In genomic region chr10:99708428-99709010, GRCh38 we compare ENCODE assay signal across 22 cellular contexts. TPM values are rescaled to one million over a fixed set of nuclear protein-coding genes. Genes with fewer than 3 reads are reported as not detected.
DNase-seq lines count a peak whose midpoint lies in the region; ATAC-seq, FAIRE-seq and TF ChIP-seq lines count a peak whose summit lies in the region.
"Had no signal": no experiment of that assay in that cellular context is flagged by ENCODE, and none has a peak within 500 bp of the region (broad histone marks: within the 10 kb centered on the region; RNA-seq: fewer than 3 reads in every experiment).

No MANE protein-coding gene starts in this region.

- H3K4me1 Mint-ChIP-seq in MCF 10A (ENCODE audit: insufficient read depth, unreplicated experiment) (peaks cover 8% of the 10 kb centered on the region), endothelial cell (ENCODE audit: unreplicated experiment) (no peaks in the 10 kb centered on the region)

- POLR2A ChIA-PET in MCF 10A (lab: Yijun Ruan, JAX) (interaction anchor here (0.8 to 2.8 kb wide), 7 partner anchors 12 to 278 kb away, joined by 3 to 13 read pairs (median 4); partner anchors contain the start of genes COX15 and CUTC), K562 (lab: Yijun Ruan, JAX) (interaction anchor here (0.6 to 0.8 kb wide), 3 partner anchors 146 to 278 kb away, joined by 3 read pairs; partner anchors contain the start of gene GOT1)

- H3K27me3 Mint-ChIP-seq in MCF 10A (ENCODE audit: insufficient read depth, unreplicated experiment) (no peaks in the 10 kb centered on the region), endothelial cell (ENCODE audit: unreplicated experiment) (no peaks in the 10 kb centered on the region)
- H3K27me3 Mint-ChIP-seq: activated CD4-positive, alpha-beta T cell treated with anti-CD3 and anti-CD28 coated beads for 36 hours; stimulated activated naive B cell treated with anti-CD40 and anti-IgM and Interleukin-4, amounts not matched to agents 10 μg/mL and 1 μg/mL and 100 μg/mL, for 72 hours had no signal

- H3K4me2 ChIP-seq in K562 (ENCODE audit: insufficient read depth, low read length) (no peak overlapping the region), keratinocyte (ENCODE audit: control insufficient read depth, extremely low read depth, insufficient read depth, low read depth, low read length) (no peak overlapping the region)

- TF ChIP-seq CTCF in MCF 10A (IDR thresholded peaks at IDR 0.05; ENCODE audit: unreplicated experiment): no peak
- no peak for TF ChIP-seq CTCF in breast epithelium (IDR thresholded peaks at IDR 0.05)
- TF ChIP-seq CTCF in K562 (IDR thresholded peaks at IDR 0.05 in 2 of 3, conservative IDR thresholded peaks at IDR 0.05 in 1 of 3; ENCODE audit: insufficient read depth in 2 of 3, low read depth in 1 of 3, low read length in 3 of 3): no peak
- TF ChIP-seq CTCF in keratinocyte (optimal IDR thresholded peaks at IDR 0.05 in 1 of 3, IDR thresholded peaks at IDR 0.05 in 1 of 3, conservative IDR thresholded peaks at IDR 0.05 in 1 of 3; ENCODE audit: extremely low read depth in 1 of 3, insufficient read depth in 2 of 3, low read length in 3 of 3): no peak
- TF ChIP-seq CTCF in vagina (IDR thresholded peaks at IDR 0.05): no peak
- no peak for TF ChIP-seq CTCF in endothelial cell (IDR thresholded peaks at IDR 0.05; ENCODE audit: unreplicated experiment)
- TF ChIP-seq CTCF in BE2C (IDR thresholded peaks at IDR 0.05; ENCODE audit: low read depth, low read length): no peak

- H3K79me2 ChIP-seq in K562 (ENCODE audit: control insufficient read depth, insufficient read depth, low read length) (no peaks in the 10 kb centered on the region), keratinocyte (ENCODE audit: control insufficient read depth, insufficient read depth, low read length) (no peaks in the 10 kb centered on the region)

- H2AFZ ChIP-seq in K562 (ENCODE audit: low read depth, low read length): peak overlapping the region; percentile 22; the same call in 1 of the 2 replicates
- H2AFZ ChIP-seq in keratinocyte (ENCODE audit: control insufficient read depth, low read length): no peak overlapping the region

- H3K27ac Mint-ChIP-seq in MCF 10A (ENCODE audit: low read depth, unreplicated experiment) (peak overlapping the region; percentile 70), endothelial cell (ENCODE audit: unreplicated experiment) (no peak overlapping the region)
- H3K27ac Mint-ChIP-seq: activated CD4-positive, alpha-beta T cell treated with anti-CD3 and anti-CD28 coated beads for 36 hours; stimulated activated naive B cell treated with anti-CD40 and anti-IgM and Interleukin-4, amounts not matched to agents 10 μg/mL and 1 μg/mL and 100 μg/mL, for 72 hours had no signal

- TF ChIP-seq POLR2A in breast epithelium (IDR thresholded peaks at IDR 0.05): no peak
- no peak for TF ChIP-seq POLR2A in K562 (conservative IDR thresholded peaks at IDR 0.05)
- no peak for TF ChIP-seq POLR2A in vagina (IDR thresholded peaks at IDR 0.05)

- intact Hi-C loops in MCF 10A (cut with micrococcal nuclease) (no loop called here), breast epithelium (cut with DNase I; ENCODE audit: low total_unique reads) (no loop called here), K562 (cut with micrococcal nuclease) (no loop called here), vagina (cut with DNase I) (no loop called here)

- dilution Hi-C loops in keratinocyte (cut with MboI; ENCODE audit: extremely low pct_ligation_motif_present, low sequenced_read_pairs): no loop called here

- DNase-seq in MCF 10A (ENCODE audit: unreplicated experiment) (no peak), breast epithelium (ENCODE audit: low spot score in 2 of 2) (no peak), K562 (ENCODE audit: extremely low read depth in 1 of 4, low spot score in 3 of 4) (peak in 2 of 4 experiments; percentile 40 to 54), keratinocyte (ENCODE audit: low read depth, low spot score) (no peak), vagina (ENCODE audit: extremely low spot score in 2 of 2) (no peak), endothelial cell (ENCODE audit: low spot score) (no peak), D341Med (ENCODE audit: low spot score) (no peak), BE2C (no peak)
- DNase-seq: activated CD4-positive, alpha-beta T cell treated with anti-CD3 and anti-CD28 coated beads for 36 hours; activated CD8-positive, alpha-beta memory T cell treated with anti-CD3 and anti-CD28 coated beads, Interleukin-2, amount 50 U/mL, for 48 hours; body of pancreas; Calu3; dermis blood vessel endothelial cell; GDM1; Kasumi-1; NCI-H1417 treated with DMSO at 0.1 percent for 48 hours; posterior cingulate gyrus; SHP77; stimulated activated naive B cell treated with anti-CD40 and anti-IgM and Interleukin-4, amounts not matched to agents 10 μg/mL and 1 μg/mL and 100 μg/mL, for 72 hours had no signal

- TF ChIP-seq RAD21 in K562 (CRISPR knock-in tag; conservative IDR thresholded peaks at IDR 0.05 in 1 of 2, IDR thresholded peaks at IDR 0.05 in 1 of 2): no peak

- H3K9me3 ChIP-seq in breast epithelium (no peaks in the 10 kb centered on the region), K562 (replicated peaks; ENCODE audit: control insufficient read depth, insufficient read depth, low read depth, low read length) (no peaks in the 10 kb centered on the region), keratinocyte (ENCODE audit: control insufficient read depth, low read depth, low read length) (no peaks in the 10 kb centered on the region), vagina (no peaks in the 10 kb centered on the region), BE2C (no peaks in the 10 kb centered on the region)
- H3K9me3 ChIP-seq: body of pancreas had no signal

- in situ Hi-C loops in K562 (cut with MboI): loop anchor here (25.0 kb wide), 1 partner anchor 271 kb away; the partner anchor contains the start of gene GOT1

- CTCF ChIA-PET in MCF 10A (lab: Yijun Ruan, JAX): interaction anchor here (0.6 to 2.6 kb wide), 9 partner anchors 11 to 273 kb away, joined by 3 to 13 read pairs (median 5); partner anchors contain the start of genes COX15 and CUTC
- CTCF ChIA-PET in K562 (lab: Yijun Ruan, JAX; ENCODE audit: low intra/inter-chr PET ratio): no interaction called here

- no peaks in the 10 kb centered on the region for H3K27me3 ChIP-seq in breast epithelium
- H3K27me3 ChIP-seq in K562 (ENCODE audit: control insufficient read depth in 2 of 2, insufficient read depth in 2 of 2, low read length in 2 of 2): no peaks in the 10 kb centered on the region
- no peaks in the 10 kb centered on the region for H3K27me3 ChIP-seq in keratinocyte (ENCODE audit: control insufficient read depth, extremely low read depth, insufficient read depth, low read length)
- no peaks in the 10 kb centered on the region for H3K27me3 ChIP-seq in vagina
- no peaks in the 10 kb centered on the region for H3K27me3 ChIP-seq in BE2C
- H3K27me3 ChIP-seq: body of pancreas had no signal

- H3K9ac ChIP-seq in K562 (ENCODE audit: insufficient read depth in 1 of 2, low read depth in 2 of 2, low read length in 2 of 2) (peak overlapping the region in 1 of 2 experiments; percentile 33; a peak in 1 of 4 replicates), keratinocyte (ENCODE audit: control insufficient read depth, extremely low read depth, insufficient read depth, low read length) (peak overlapping the region; percentile 13)

- H3K36me3 ChIP-seq in breast epithelium: peaks cover 6% of the 10 kb centered on the region
- peaks cover 51% of the 10 kb centered on the region; the same call in 2 of the 3 replicates for H3K36me3 ChIP-seq in K562 (ENCODE audit: control insufficient read depth, insufficient read depth, low read length)
- H3K36me3 ChIP-seq in keratinocyte (ENCODE audit: control insufficient read depth in 2 of 2, extremely low read depth in 1 of 2, insufficient read depth in 2 of 2, low read length in 2 of 2): peaks cover 24 to 35% of the 10 kb centered on the region in 2 experiments
- H3K36me3 ChIP-seq in vagina: peaks cover 0 to 15% of the 10 kb centered on the region in 2 donors
- peaks cover 5% of the 10 kb centered on the region; the same call in 1 of the 2 replicates for H3K36me3 ChIP-seq in BE2C

- H4K20me1 ChIP-seq in K562 (replicated peaks; ENCODE audit: control insufficient read depth, insufficient read depth, low read length): no peaks in the 10 kb centered on the region
- no peaks in the 10 kb centered on the region for H4K20me1 ChIP-seq in keratinocyte (ENCODE audit: control insufficient read depth, extremely low read depth, insufficient read depth, low read length)

- peak; percentile 84 for ATAC-seq in K562
- ATAC-seq: activated CD4-positive, alpha-beta T cell treated with anti-CD3 and anti-CD28 coated beads for 36 hours; body of pancreas; left lobe of liver; stimulated activated naive B cell treated with anti-CD40 and anti-IgM and Interleukin-4, amounts not matched to agents 10 μg/mL and 1 μg/mL and 100 μg/mL, for 72 hours had no signal

- WGBS in K562 (ENCODE audit: insufficient coverage, low coverage, missing lambda C conversion rate): 0% methylated on average over 1 of the region's 1 CpG

- H3K4me3 Mint-ChIP-seq in MCF 10A (ENCODE audit: unreplicated experiment) (no peak overlapping the region), endothelial cell (ENCODE audit: unreplicated experiment) (no peak overlapping the region)
- H3K4me3 Mint-ChIP-seq: activated CD4-positive, alpha-beta T cell treated with anti-CD3 and anti-CD28 coated beads for 36 hours; stimulated activated naive B cell treated with anti-CD40 and anti-IgM and Interleukin-4, amounts not matched to agents 10 μg/mL and 1 μg/mL and 100 μg/mL, for 72 hours had no signal

- BruUV-seq in MCF 10A (replicated peaks; lab: Mats Ljungman, UMichigan): no TSS peak
- no TSS peak for BruUV-seq in K562 (replicated peaks; lab: Mats Ljungman, UMichigan)

- peak; percentile 77 for TF ChIP-seq EP300 in K562 (IDR thresholded peaks at IDR 0.05; ENCODE audit: low read length)

- H3K9me3 Mint-ChIP-seq in MCF 10A (ENCODE audit: unreplicated experiment) (no peaks in the 10 kb centered on the region), endothelial cell (ENCODE audit: unreplicated experiment) (no peaks in the 10 kb centered on the region)
- H3K9me3 Mint-ChIP-seq: stimulated activated naive B cell treated with anti-CD40 and anti-IgM and Interleukin-4, amounts not matched to agents 10 μg/mL and 1 μg/mL and 100 μg/mL, for 72 hours had no signal

- H3K36me3 Mint-ChIP-seq in MCF 10A (ENCODE audit: insufficient read depth, unreplicated experiment): peaks cover 85% of the 10 kb centered on the region
- no peaks in the 10 kb centered on the region for H3K36me3 Mint-ChIP-seq in endothelial cell (ENCODE audit: low read depth, unreplicated experiment)

- H3K9me1 ChIP-seq in K562 (ENCODE audit: control insufficient read depth, insufficient read depth, low read length) (no peaks in the 10 kb centered on the region), keratinocyte (ENCODE audit: control insufficient read depth, extremely low read depth, insufficient read depth, low read length) (no peaks in the 10 kb centered on the region)

- H3K4me3 ChIP-seq in breast epithelium (no peak overlapping the region), K562 (no peak overlapping the region), keratinocyte (ENCODE audit: control insufficient read depth in 2 of 3, extremely low read depth in 1 of 3, insufficient read depth in 2 of 3, low read depth in 1 of 3, low read length in 3 of 3) (no peak overlapping the region), vagina (no peak overlapping the region), BE2C (ENCODE audit: low read depth, low read length) (no peak overlapping the region)
- H3K4me3 ChIP-seq: body of pancreas had no signal

- FAIRE-seq in K562 (lab: Jason Lieb, UNC): peak; percentile 83
- no peak for FAIRE-seq in keratinocyte (lab: Jason Lieb, UNC)
- FAIRE-seq: A204.1, H1 had no signal

- H3K27ac ChIP-seq in breast epithelium: no peak overlapping the region
- H3K27ac ChIP-seq in K562 (ENCODE audit: extremely low read depth, low read depth, low read length): peak overlapping the region; percentile 85
- no peak overlapping the region for H3K27ac ChIP-seq in keratinocyte (ENCODE audit: control insufficient read depth, insufficient read depth, low read length)
- H3K27ac ChIP-seq in vagina: peak overlapping the region; percentile 61
- H3K27ac ChIP-seq: body of pancreas had no signal

- H3K4me1 ChIP-seq in breast epithelium: no peaks in the 10 kb centered on the region
- peaks cover 0 to 31% of the 10 kb centered on the region in 2 experiments; a peak in 3 of 5 replicates for H3K4me1 ChIP-seq in K562 (replicated peaks in 1 of 2; ENCODE audit: control insufficient read depth in 2 of 2, insufficient read depth in 2 of 2, low read length in 2 of 2)
- peaks cover 15% of the 10 kb centered on the region for H3K4me1 ChIP-seq in keratinocyte (ENCODE audit: control insufficient read depth, extremely low read depth, insufficient read depth, low read length)
- peaks cover 26% of the 10 kb centered on the region for H3K4me1 ChIP-seq in vagina
- H3K4me1 ChIP-seq in BE2C: no peaks in the 10 kb centered on the region
- H3K4me1 ChIP-seq: body of pancreas had no signal

RNA-seq across cellular contexts. Expression of gene COX15, which starts 23.4 kb away (rescaled TPM):
- 50.7 and 55.3 TPM in 2 replicates for total RNA-seq in MCF 10A (2022)
- total RNA-seq in breast epithelium: 10 to 100 TPM; 28.2 to 38.3 (median 32.2) TPM
- 12.4 and 24.7 TPM in 2 replicates for total RNA-seq in K562 (2011; cell fraction: chromatin; rRNA removed; ENCODE audit: low replicate concordance)
- 10.5 and 11.8 TPM in 2 replicates for total RNA-seq in K562 (2011; cell fraction: nucleolus; rRNA removed)
- total RNA-seq in K562 (2011; cell fraction: nucleoplasm; rRNA removed): 16.9 and 26.6 TPM in 2 replicates
- total RNA-seq in K562 (2014; rRNA removed): 18.2 and 20.0 TPM in 2 replicates
- 23.7 and 25.4 TPM in 2 replicates for total RNA-seq in K562 (2014; rRNA removed; fragmentation: Illumina TruSeq; extraction: Trizol)
- 18.1 and 19.1 TPM in 2 replicates for total RNA-seq in K562 (2015; rRNA removed; fragmentation: Illumina TruSeq; extraction: Trizol)
- 26.5 and 28.2 TPM in 2 replicates for total RNA-seq in K562 (2021)
- polyA plus RNA-seq in K562 (2011; rRNA removed): 19.1 and 23.9 TPM in 2 replicates
- polyA plus RNA-seq in K562 (2011; cell fraction: cytosol; rRNA removed): 9.2 and 12.2 TPM in 2 replicates
- polyA plus RNA-seq in K562 (2011; cell fraction: nucleus; rRNA removed): 15.9 and 17.6 TPM in 2 replicates
- polyA plus RNA-seq in K562 (2012): 22.1 and 23.4 TPM in 2 replicates
- polyA plus RNA-seq in K562 (2014; fragmentation: Illumina TruSeq; extraction: Trizol): 24.4 and 25.7 TPM in 2 replicates
- 10 to 100 TPM; 44.4 to 45.1 TPM for polyA plus RNA-seq in K562 (2014; fragmentation: Nextera tagmentation; extraction: Ambion mirVana)
- 15.0 and 17.4 TPM in 2 replicates for polyA plus RNA-seq in K562 (2014; rRNA removed)
- 16.1 and 23.9 TPM in 2 replicates for polyA minus RNA-seq in K562 (2011; rRNA and poly(A)+ RNA removed)
- 9.1 and 12.5 TPM in 2 replicates for polyA minus RNA-seq in K562 (2011; cell fraction: cytosol; rRNA and poly(A)+ RNA removed)
- 5.3 and 6.4 TPM in 2 replicates for polyA minus RNA-seq in K562 (2011; cell fraction: nucleus; rRNA and poly(A)+ RNA removed)
- polyA plus RNA-seq in keratinocyte: 16.8 to 28.4 TPM (median 27.1 TPM) in 3 replicates
- polyA plus RNA-seq in keratinocyte (2011; ENCODE audit: low read depth): 5.2 TPM
- polyA plus RNA-seq in keratinocyte (2011; cell fraction: cytosol; rRNA removed): 16.2 and 20.0 TPM in 2 replicates
- polyA plus RNA-seq in keratinocyte (2011; cell fraction: nucleus; rRNA removed): 21.1 and 22.9 TPM in 2 replicates
- 13.9 and 25.0 TPM in 2 replicates for polyA plus RNA-seq in keratinocyte (2012; ENCODE audit: low replicate concordance)
- polyA minus RNA-seq in keratinocyte: 12.0 to 21.9 TPM (median 15.9 TPM) in 3 replicates
- 11.1 TPM for polyA minus RNA-seq in keratinocyte (2011; cell fraction: cytosol; rRNA and poly(A)+ RNA removed)
- 6.9 and 14.4 TPM in 2 replicates for polyA minus RNA-seq in keratinocyte (2011; cell fraction: nucleus; rRNA and poly(A)+ RNA removed)
- 19.2 TPM for total RNA-seq in vagina
- 34.5 TPM for total RNA-seq in endothelial cell (ENCODE audit: unreplicated experiment)
- polyA plus RNA-seq in BE2C (2012; ENCODE audit: insufficient read depth, insufficient read length, low read depth): 16.8 TPM

RNA-seq across cellular contexts. Expression of gene CUTC, which starts 23.5 kb away (rescaled TPM):
- total RNA-seq in MCF 10A (2022): 11.9 and 15.0 TPM in 2 replicates
- 10 to 100 TPM; 23.4 to 81.0 (median 33.4) TPM for total RNA-seq in breast epithelium
- total RNA-seq in K562 (2011; cell fraction: chromatin; rRNA removed; ENCODE audit: low replicate concordance): 16.0 and 22.1 TPM in 2 replicates
- total RNA-seq in K562 (2011; cell fraction: nucleolus; rRNA removed): 7.2 and 11.4 TPM in 2 replicates
- total RNA-seq in K562 (2011; cell fraction: nucleoplasm; rRNA removed): 13.0 and 13.9 TPM in 2 replicates
- 16.7 and 23.4 TPM in 2 replicates for total RNA-seq in K562 (2014; rRNA removed)
- total RNA-seq in K562 (2014; rRNA removed; fragmentation: Illumina TruSeq; extraction: Trizol): 32.3 and 34.7 TPM in 2 replicates
- total RNA-seq in K562 (2015; rRNA removed; fragmentation: Illumina TruSeq; extraction: Trizol): 27.3 and 30.3 TPM in 2 replicates
- 18.6 and 21.6 TPM in 2 replicates for total RNA-seq in K562 (2021)
- polyA plus RNA-seq in K562 (2011; rRNA removed): 38.8 and 49.0 TPM in 2 replicates
- 14.0 and 27.7 TPM in 2 replicates for polyA plus RNA-seq in K562 (2011; cell fraction: cytosol; rRNA removed)
- polyA plus RNA-seq in K562 (2011; cell fraction: nucleus; rRNA removed): 14.7 and 19.7 TPM in 2 replicates
- polyA plus RNA-seq in K562 (2012): 17.6 and 26.0 TPM in 2 replicates
- 30.1 and 34.7 TPM in 2 replicates for polyA plus RNA-seq in K562 (2014; fragmentation: Illumina TruSeq; extraction: Trizol)
- 10 to 100 TPM; 47.5 to 69.3 TPM for polyA plus RNA-seq in K562 (2014; fragmentation: Nextera tagmentation; extraction: Ambion mirVana)
- polyA plus RNA-seq in K562 (2014; rRNA removed): 35.4 and 36.0 TPM in 2 replicates
- 30.4 and 40.7 TPM in 2 replicates for polyA minus RNA-seq in K562 (2011; rRNA and poly(A)+ RNA removed)
- polyA minus RNA-seq in K562 (2011; cell fraction: cytosol; rRNA and poly(A)+ RNA removed): 9.6 and 11.0 TPM in 2 replicates
- 9.3 and 17.5 TPM in 2 replicates for polyA minus RNA-seq in K562 (2011; cell fraction: nucleus; rRNA and poly(A)+ RNA removed)
- polyA plus RNA-seq in keratinocyte: 16.7 to 29.5 TPM (median 24.3 TPM) in 3 replicates
- 17.5 TPM for polyA plus RNA-seq in keratinocyte (2011; ENCODE audit: low read depth)
- 18.6 and 22.1 TPM in 2 replicates for polyA plus RNA-seq in keratinocyte (2011; cell fraction: cytosol; rRNA removed)
- polyA plus RNA-seq in keratinocyte (2011; cell fraction: nucleus; rRNA removed): 22.3 and 28.0 TPM in 2 replicates
- 18.6 and 25.9 TPM in 2 replicates for polyA plus RNA-seq in keratinocyte (2012; ENCODE audit: low replicate concordance)
- 10.7 to 15.8 TPM (median 11.1 TPM) in 3 replicates for polyA minus RNA-seq in keratinocyte
- polyA minus RNA-seq in keratinocyte (2011; cell fraction: cytosol; rRNA and poly(A)+ RNA removed): 9.0 TPM
- 10.0 and 16.6 TPM in 2 replicates for polyA minus RNA-seq in keratinocyte (2011; cell fraction: nucleus; rRNA and poly(A)+ RNA removed)
- total RNA-seq in vagina: 18.2 TPM
- total RNA-seq in endothelial cell (ENCODE audit: unreplicated experiment): 13.7 TPM
- polyA plus RNA-seq in BE2C (2012; ENCODE audit: insufficient read depth, insufficient read length, low read depth): 30.1 TPM

RNA-seq across cellular contexts. Expression of gene ENTPD7, which starts 49.2 kb away (rescaled TPM):
- total RNA-seq in MCF 10A (2022) (18.3 and 29.0 TPM in 2 replicates), breast epithelium (10 to 100 TPM in 2 of 3 donors, 1 to 10 TPM in 1; 3.5 to 11.6 (median 10.8) TPM), K562 (2014; rRNA removed) (8.5 TPM in 2 replicates), K562 (2014; rRNA removed; fragmentation: Illumina TruSeq; extraction: Trizol) (10.2 and 11.9 TPM in 2 replicates), K562 (2015; rRNA removed; fragmentation: Illumina TruSeq; extraction: Trizol) (13.1 and 13.9 TPM in 2 replicates), K562 (2021) (10.6 TPM in 2 replicates), vagina (6.6 TPM), endothelial cell (ENCODE audit: unreplicated experiment) (16.5 TPM)
- total RNA-seq in K562 (2011; cell fraction: chromatin; rRNA removed; ENCODE audit: low replicate concordance): 20.4 and 21.9 TPM in 2 replicates
- total RNA-seq in K562 (2011; cell fraction: nucleolus; rRNA removed): 17.8 and 19.3 TPM in 2 replicates
- total RNA-seq in K562 (2011; cell fraction: nucleoplasm; rRNA removed): 27.2 and 30.6 TPM in 2 replicates
- polyA plus RNA-seq in K562 (2011; rRNA removed) (12.4 and 13.2 TPM in 2 replicates), K562 (2014; fragmentation: Illumina TruSeq; extraction: Trizol) (7.7 and 7.9 TPM in 2 replicates), K562 (2014; fragmentation: Nextera tagmentation; extraction: Ambion mirVana) (1 to 10 TPM; 1.4 to 2.0 TPM), K562 (2014; rRNA removed) (4.5 TPM in 2 replicates), keratinocyte (18.1 to 21.3 TPM (median 20.9 TPM) in 3 replicates)
- 7.9 and 12.6 TPM in 2 replicates for polyA plus RNA-seq in K562 (2011; cell fraction: cytosol; rRNA removed)
- 3.6 and 6.2 TPM in 2 replicates for polyA plus RNA-seq in K562 (2011; cell fraction: nucleus; rRNA removed)
- polyA plus RNA-seq in K562 (2012): 5.2 and 5.4 TPM in 2 replicates
- polyA minus RNA-seq in K562 (2011; rRNA and poly(A)+ RNA removed): 30.8 and 32.3 TPM in 2 replicates
- 13.0 TPM in 2 replicates for polyA minus RNA-seq in K562 (2011; cell fraction: cytosol; rRNA and poly(A)+ RNA removed)
- polyA minus RNA-seq in K562 (2011; cell fraction: nucleus; rRNA and poly(A)+ RNA removed): 5.8 and 11.1 TPM in 2 replicates
- polyA plus RNA-seq in keratinocyte (2011; ENCODE audit: low read depth): 7.1 TPM
- polyA plus RNA-seq in keratinocyte (2011; cell fraction: cytosol; rRNA removed): 7.8 and 12.1 TPM in 2 replicates
- polyA plus RNA-seq in keratinocyte (2011; cell fraction: nucleus; rRNA removed): 25.0 and 28.5 TPM in 2 replicates
- polyA plus RNA-seq in keratinocyte (2012; ENCODE audit: low replicate concordance): 7.4 and 12.1 TPM in 2 replicates
- polyA minus RNA-seq in keratinocyte: 18.2 to 60.4 TPM (median 50.2 TPM) in 3 replicates
- 24.9 TPM for polyA minus RNA-seq in keratinocyte (2011; cell fraction: cytosol; rRNA and poly(A)+ RNA removed)
- 60.9 and 105 TPM in 2 replicates for polyA minus RNA-seq in keratinocyte (2011; cell fraction: nucleus; rRNA and poly(A)+ RNA removed)
- 2.1 TPM for polyA plus RNA-seq in BE2C (2012; ENCODE audit: insufficient read depth, insufficient read length, low read depth)

Comparison
In these comparisons a context has a peak if more than half of its experiments do, and no peak if none do; other contexts are left out.
1. H3K27ac ChIP-seq: peak in K562 (single experiment) and vagina (single experiment); none in breast epithelium (0 of 2) and keratinocyte (single experiment).